Comparison of ENCODE assay signal across 8 cellular contexts in genomic region chr1:171743014-171743870, GRCh38. TPM values are rescaled to one million over a fixed set of nuclear protein-coding genes. Genes with fewer than 3 reads are reported as not detected.
DNase-seq lines count a peak whose midpoint lies in the region; ATAC-seq and TF ChIP-seq lines count a peak whose summit lies in the region.

No MANE protein-coding gene starts in this region.

- H3K4ac ChIP-seq in IMR-90 (ENCODE audit: low read depth, low read length), result peak overlapping the region; percentile 81

- H3K9me3 ChIP-seq in IMR-90 (ENCODE audit: control insufficient read depth, insufficient read depth, low read length), result no peaks in the 10 kb centered on the region
- no peaks in the 10 kb centered on the region for H3K9me3 ChIP-seq in gastroesophageal sphincter
- no peaks in the 10 kb centered on the region for H3K9me3 ChIP-seq in parathyroid adenoma (ENCODE audit: control insufficient read depth, low read length)

- H3K36me3 ChIP-seq in IMR-90 (ENCODE audit: control insufficient read depth, insufficient read depth, low read length) (no peaks in the 10 kb centered on the region), gastroesophageal sphincter (peaks cover 0 to 4% of the 10 kb centered on the region in 2 donors), parathyroid adenoma (ENCODE audit: control insufficient read depth, insufficient read depth, low read length) (no peaks in the 10 kb centered on the region)

- H4K91ac ChIP-seq in IMR-90 (ENCODE audit: insufficient read depth, low read depth, low read length), result peak overlapping the region; percentile 42

- H3K9ac ChIP-seq in IMR-90 (ENCODE audit: low read depth, low read length) (peak overlapping the region; percentile 7; the same call in 1 of the 2 replicates), parathyroid adenoma (peak overlapping the region; percentile 28)

- no peaks in the 10 kb centered on the region; the same call in 1 of the 2 replicates for H4K20me1 ChIP-seq in IMR-90 (ENCODE audit: insufficient read depth, low read length)

- no peaks in the 10 kb centered on the region for H3K9me3 Mint-ChIP-seq in activated T-cell treated with anti-CD3 and anti-CD28 coated beads, Interleukin-2, amount 50 U/mL, for 4 hours

- H3K27me3 Mint-ChIP-seq in activated T-cell treated with anti-CD3 and anti-CD28 coated beads, Interleukin-2, amount 50 U/mL, for 4 hours (ENCODE audit: low read depth), result no peaks in the 10 kb centered on the region

- H4K8ac ChIP-seq in IMR-90 (ENCODE audit: low read depth in 2 of 2, low read length in 2 of 2), result peak overlapping the region; percentile 27 to 77; a peak in 3 of 4 replicates

- TF ChIP-seq CTCF in C4-2B (conservative IDR thresholded peaks at IDR 0.05), result no peak
- no peak for TF ChIP-seq CTCF in IMR-90 (conservative IDR thresholded peaks at IDR 0.05; ENCODE audit: low read depth, low read length)
- TF ChIP-seq CTCF in gastroesophageal sphincter (IDR thresholded peaks at IDR 0.05), result no peak
- no peak for TF ChIP-seq CTCF in parathyroid adenoma (IDR thresholded peaks at IDR 0.05)

- TF ChIP-seq EP300 in gastroesophageal sphincter (IDR thresholded peaks at IDR 0.05), result no peak

- peak overlapping the region; percentile 68 for H2BK120ac ChIP-seq in IMR-90 (ENCODE audit: low read depth, low read length)

- H2AK9ac ChIP-seq in IMR-90 (replicated peaks; ENCODE audit: low read depth, low read length, poor library complexity), result peak overlapping the region; percentile 18

- no CpG with 5 or more reads among the region's 9 CpGs for WGBS in IMR-90 (ENCODE audit: extremely low coverage in 2 of 2, insufficient read length in 1 of 2), 2 experiments
- WGBS in gastroesophageal sphincter (ENCODE audit: low coverage in 1 of 2), 2 donors, result 11 to 13% methylated on average over 9 of the region's 9 CpGs

- H2BK20ac ChIP-seq in IMR-90 (ENCODE audit: low read depth, low read length), result peak overlapping the region; percentile 63

- H3K4me3 Mint-ChIP-seq in activated T-cell treated with anti-CD3 and anti-CD28 coated beads, Interleukin-2, amount 50 U/mL, for 4 hours, result peak overlapping the region; percentile 98

- peaks cover 3% of the 10 kb centered on the region; the same call in 1 of the 2 replicates for H3K9me1 ChIP-seq in IMR-90 (ENCODE audit: insufficient read depth, low read length)

- peaks cover 2% of the 10 kb centered on the region for H3K79me2 ChIP-seq in parathyroid adenoma

- peaks cover 54% of the 10 kb centered on the region for H3K4me1 Mint-ChIP-seq in activated T-cell treated with anti-CD3 and anti-CD28 coated beads, Interleukin-2, amount 50 U/mL, for 4 hours (ENCODE audit: low read depth)

- peak overlapping the region; percentile 60 for H3K23ac ChIP-seq in IMR-90 (ENCODE audit: low read depth, low read length)

- DNase-seq in IMR-90, result peak; percentile 89
- peak; percentile 9 for DNase-seq in activated T-cell treated with anti-CD3 and anti-CD28 coated beads, Interleukin-2, amount 50 U/mL, for 4 hours
- no peak for DNase-seq in GDM1 (lab: John Stamatoyannopoulos, UW)
- no peak for DNase-seq in NCI-H1930 (lab: John Stamatoyannopoulos, UW)
- DNase-seq in NCI-H1417 treated with DMSO at 0.1 percent for 48 hours (lab: John Stamatoyannopoulos, UW), result no peak

- peak overlapping the region; percentile 98 for H2BK5ac ChIP-seq in IMR-90 (ENCODE audit: low read depth, low read length, poor library complexity, severe bottlenecking)

- peaks cover 4% of the 10 kb centered on the region for H3K36me3 Mint-ChIP-seq in activated T-cell treated with anti-CD3 and anti-CD28 coated beads, Interleukin-2, amount 50 U/mL, for 4 hours (ENCODE audit: insufficient read depth)

- H3K18ac ChIP-seq in IMR-90 (ENCODE audit: low read depth, low read length), result peak overlapping the region; percentile 59; the same call in 1 of the 2 replicates

- POLR2A ChIA-PET in IMR-90 (lab: Charles Lee; ENCODE audit: unreplicated experiment), result interaction anchor here (0.6 to 2.1 kb wide), 7 partner anchors 11 to 689 kb away, joined by 4 to 16 read pairs (median 9); partner anchors contain the start of gene METTL13

- peak overlapping the region; percentile 54 for H2AFZ ChIP-seq in IMR-90 (replicated peaks; ENCODE audit: low read length, poor library complexity)
- H2AFZ ChIP-seq in parathyroid adenoma, result peak overlapping the region; percentile 97

- H2AK5ac ChIP-seq in IMR-90 (ENCODE audit: low read depth, low read length), result no peak overlapping the region

- peak overlapping the region; percentile 83 for H4K5ac ChIP-seq in IMR-90 (ENCODE audit: low read depth, low read length)

- peak overlapping the region; percentile 99; the same call in 1 of the 2 replicates for H3K56ac ChIP-seq in IMR-90 (ENCODE audit: extremely low read depth, insufficient read depth, low read length)

- H3K4me3 ChIP-seq in IMR-90 (ENCODE audit: insufficient read depth, low read depth, low read length) (peak overlapping the region; percentile 92), gastroesophageal sphincter (peak overlapping the region; percentile 73 to 82), parathyroid adenoma (ENCODE audit: low read depth, low read length) (peak overlapping the region; percentile 98)

- BruUV-seq in IMR-90 (replicated peaks; lab: Mats Ljungman, UMichigan), result TSS peak; percentile 80

- in situ Hi-C loops in IMR-90 (cut with MboI; ENCODE audit: low sequenced_read_pairs), result no loop called here

- peak; percentile 6 for ATAC-seq in IMR-90 (ENCODE audit: low read depth)
- peak; percentile 19 to 38 for ATAC-seq in activated T-cell treated with anti-CD3 and anti-CD28 coated beads, Interleukin-2, amount 50 U/mL, for 4 hours
- peak; percentile 63 for ATAC-seq in gastroesophageal sphincter

- intact Hi-C loops in IMR-90 (cut with micrococcal nuclease), result loop anchor here (5.0 kb wide), 1 partner anchor 239 kb away; no protein-coding TSS in a partner anchor

- H3K27ac ChIP-seq in C4-2B (peak overlapping the region; percentile 35; the same call in 1 of the 2 replicates), IMR-90 (ENCODE audit: insufficient read depth, low read length) (peak overlapping the region; percentile 38), gastroesophageal sphincter (peak overlapping the region; percentile 92 to 97 (median 96)), parathyroid adenoma (peak overlapping the region; percentile 98)

- CTCF ChIA-PET in IMR-90 (lab: Yijun Ruan, JAX), result interaction anchor here (1.3 to 1.6 kb wide), 3 partner anchors 17 to 97 kb away, joined by 3 to 6 read pairs (median 3); no protein-coding TSS in a partner anchor

- H3K4me1 ChIP-seq in IMR-90 (ENCODE audit: control insufficient read depth, insufficient read depth, low read length) (peaks cover 8% of the 10 kb centered on the region; the same call in 1 of the 2 replicates), gastroesophageal sphincter (peaks cover 6 to 35% (median 7%) of the 10 kb centered on the region in 3 donors), parathyroid adenoma (peaks cover 7% of the 10 kb centered on the region)

- peak overlapping the region; percentile 67 for H3K14ac ChIP-seq in IMR-90 (replicated peaks; ENCODE audit: low read depth, low read length)

- TF ChIP-seq POLR2A in IMR-90 (IDR thresholded peaks at IDR 0.05; ENCODE audit: low read depth, low read length) (peak; percentile 28; the same call in 1 of the 2 replicates), gastroesophageal sphincter (IDR thresholded peaks at IDR 0.05) (peak; percentile 33 to 36)

- peak overlapping the region; percentile 52; the same call in 1 of the 3 replicates for H2BK15ac ChIP-seq in IMR-90 (ENCODE audit: low read depth, low read length)

- dilution Hi-C loops in IMR-90 (cut with HindIII; ENCODE audit: low sequenced_read_pairs, unreplicated experiment), result no loop called here

- H3K4me2 ChIP-seq in IMR-90 (ENCODE audit: low read depth, low read length) (peak overlapping the region; percentile 61), parathyroid adenoma (ENCODE audit: low read length) (peak overlapping the region; percentile 95)

- H3K79me1 ChIP-seq in IMR-90 (ENCODE audit: low read depth in 1 of 2, low read length in 2 of 2), result peaks cover 11 to 23% of the 10 kb centered on the region in 2 experiments

- no peak for TF ChIP-seq RAD21 in IMR-90 (IDR thresholded peaks at IDR 0.05; ENCODE audit: low read length)

- H3K27me3 ChIP-seq in IMR-90 (ENCODE audit: control insufficient read depth, insufficient read depth, low read length), result no peaks in the 10 kb centered on the region
- H3K27me3 ChIP-seq in gastroesophageal sphincter, result no peaks in the 10 kb centered on the region
- H3K27me3 ChIP-seq in parathyroid adenoma (ENCODE audit: control insufficient read depth, insufficient read depth, low read length), result no peaks in the 10 kb centered on the region

TF ChIP-seq in IMR-90, 13 proteins besides CTCF, POLR2A, EP300 and RAD21:
- TF ChIP-seq USF2 (IDR thresholded peaks at IDR 0.05; ENCODE audit: low read depth, low read length), result peak; percentile 85
- TF ChIP-seq FOS (IDR thresholded peaks at IDR 0.05; ENCODE audit: low read depth, low read length), result peak; percentile 66
- TF ChIP-seq RFX5 (IDR thresholded peaks at IDR 0.05; ENCODE audit: low read depth, low read length), result no peak
- TF ChIP-seq MXI1 (IDR thresholded peaks at IDR 0.05; ENCODE audit: borderline replicate concordance, low read depth, low read length), result peak; percentile 21; the same call in 1 of the 2 replicates

RNA-seq across cellular contexts. Expression of gene VAMP4, which starts 1.4 kb away (rescaled TPM):
- 3.4 and 7.5 TPM in 2 replicates for total RNA-seq in IMR-90 (2012; rRNA removed)
- 3.8 and 5.4 TPM in 2 replicates for polyA plus RNA-seq in IMR-90 (2012; rRNA removed)
- polyA plus RNA-seq in IMR-90 (2012; cell fraction: cytosol; rRNA removed), result 1.1 and 1.8 TPM in 2 replicates
- polyA plus RNA-seq in IMR-90 (2012; cell fraction: nucleus; rRNA removed; ENCODE audit: low replicate concordance), result 1.1 and 6.7 TPM in 2 replicates
- 1 to 10 TPM; 6.4 to 8.0 (median 6.9) TPM for total RNA-seq in activated T-cell treated with anti-CD3 and anti-CD28 coated beads, Interleukin-2, amount 50 U/mL, for 4 hours
- 10 to 100 TPM; 16.3 to 37.5 (median 20.0) TPM for total RNA-seq in gastroesophageal sphincter

RNA-seq across cellular contexts. Expression of gene METTL13, which starts 38.2 kb away (rescaled TPM):
- total RNA-seq in IMR-90 (2012; rRNA removed) (25.8 and 26.3 TPM in 2 replicates), gastroesophageal sphincter (10 to 100 TPM; 14.1 to 30.4 (median 15.7) TPM)
- polyA plus RNA-seq in IMR-90 (2012; rRNA removed), result 22.6 and 25.1 TPM in 2 replicates
- 16.8 and 20.4 TPM in 2 replicates for polyA plus RNA-seq in IMR-90 (2012; cell fraction: cytosol; rRNA removed)
- 9.8 and 11.9 TPM in 2 replicates for polyA plus RNA-seq in IMR-90 (2012; cell fraction: nucleus; rRNA removed; ENCODE audit: low replicate concordance)
- 10 to 100 TPM; 68.6 to 83.3 (median 77.7) TPM for total RNA-seq in activated T-cell treated with anti-CD3 and anti-CD28 coated beads, Interleukin-2, amount 50 U/mL, for 4 hours

Comparison
In these comparisons a context has a peak if more than half of its experiments do, and no peak if none do; other contexts are left out.
1. H3K27ac ChIP-seq: peak in every context shown above with its lines; median percentile 98 in parathyroid adenoma; 96 in gastroesophageal sphincter; 38 in IMR-90; 35 in C4-2B.
2. ATAC-seq: peak in every context shown above with its lines; median percentile 63 in gastroesophageal sphincter; 28 in activated T-cell treated with anti-CD3 and anti-CD28 coated beads, Interleukin-2, amount 50 U/mL, for 4 hours; 6 in IMR-90.
3. DNase-seq: peak in IMR-90 (single experiment) and activated T-cell treated with anti-CD3 and anti-CD28 coated beads, Interleukin-2, amount 50 U/mL, for 4 hours (single experiment); none in GDM1 (single experiment), NCI-H1930 (0 of 2) and NCI-H1417 treated with DMSO at 0.1 percent for 48 hours (single experiment).
4. Peak in every context shown above with its lines, with median percentiles within 50 percentile points of each other: H3K4me3 ChIP-seq.